22 cellular contexts compared by ENCODE assay signal in genomic region chr16:69407702-69408323, GRCh38. TPM values are rescaled to one million over a fixed set of nuclear protein-coding genes. Genes with fewer than 3 reads are reported as not detected.
DNase-seq lines count a peak whose midpoint lies in the region; ATAC-seq and TF ChIP-seq lines count a peak whose summit lies in the region.
"Had no signal": no experiment of that assay in that cellular context is flagged by ENCODE, and none has a peak within 500 bp of the region (broad histone marks: within the 10 kb centered on the region; RNA-seq: fewer than 3 reads in every experiment).

No MANE protein-coding gene starts in this region.

- H3K4me3 ChIP-seq in HEK293 (ENCODE audit: low read depth, low read length) (no peak overlapping the region), colonic mucosa (no peak overlapping the region)

- TF ChIP-seq CTCF in 22Rv1 (IDR thresholded peaks at IDR 0.05), result no peak
- TF ChIP-seq CTCF in HEK293 (tag by site-specific recombination; IDR thresholded peaks at IDR 0.05), result no peak
- no peak for TF ChIP-seq CTCF in colonic mucosa (IDR thresholded peaks at IDR 0.05)
- TF ChIP-seq CTCF in osteocyte (IDR thresholded peaks at IDR 0.05), result no peak

- H3K27me3 ChIP-seq in colonic mucosa, result no peaks in the 10 kb centered on the region

- no peak for DNase-seq in colonic mucosa
- peak; percentile 54 for DNase-seq in osteocyte (ENCODE audit: extremely low spot score, unreplicated experiment)
- no peak for DNase-seq in NCI-H748 (lab: John Stamatoyannopoulos, UW; ENCODE audit: unreplicated experiment)
- DNase-seq in DMS114 treated with DMSO at 0.1 percent for 48 hours (lab: John Stamatoyannopoulos, UW; ENCODE audit: unreplicated experiment), result no peak
- DNase-seq in activated CD8-positive, alpha-beta T cell treated with anti-CD3 and anti-CD28 coated beads, Interleukin-2, amount 10 ng/mL, durations not matched to agents 7 days and 5 days, result no peak
- DNase-seq: DMS 273 treated with DMSO at 0.1 percent for 48 hours; GF-D8; HFFc6; NCI-H1048; NCI-H446; NK-92 treated with Interleukin-12 subunit alpha and Interleukin-12 subunit beta, amount 100 ng/mL, for 24 hours; SIG-M5 had no signal

- no peak overlapping the region for H3K9ac ChIP-seq in colonic mucosa (ENCODE audit: low read depth in 2 of 2, low read length in 2 of 2)
- H3K9ac ChIP-seq: KMS-11 had no signal

- no peaks in the 10 kb centered on the region for H3K27me3 Mint-ChIP-seq in osteocyte (ENCODE audit: unreplicated experiment)
- H3K27me3 Mint-ChIP-seq in activated CD8-positive, alpha-beta T cell treated with anti-CD3 and anti-CD28 coated beads, Interleukin-2, amount 10 ng/mL, durations not matched to agents 7 days and 5 days (ENCODE audit: low read depth), result no peaks in the 10 kb centered on the region

- POLR2A ChIA-PET in HEK293 (lab: Yijun Ruan, JAX), result no interaction called here
- POLR2A ChIA-PET in activated CD8-positive, alpha-beta T cell treated with anti-CD3 and anti-CD28 coated beads, Interleukin-2, amount 10 ng/mL, durations not matched to agents 7 days and 5 days (lab: Charles Lee), result interaction anchor here (1.4 kb wide), 1 partner anchor 17 kb away, joined by 4 read pairs; the partner anchor contains the start of gene CYB5B

- H3K9me3 ChIP-seq in HEK293 (ENCODE audit: control insufficient read depth, insufficient read depth, low read depth, low read length) (no peaks in the 10 kb centered on the region), colonic mucosa (no peaks in the 10 kb centered on the region)

- no peaks in the 10 kb centered on the region for H3K36me3 ChIP-seq in HEK293 (ENCODE audit: control insufficient read depth in 2 of 2, insufficient read depth in 1 of 2, low read length in 2 of 2)
- no peaks in the 10 kb centered on the region for H3K36me3 ChIP-seq in colonic mucosa

- CTCF ChIA-PET in HEK293 (lab: Yijun Ruan, JAX), result interaction anchor here (0.7 to 1.2 kb wide), 3 partner anchors 8 to 10 kb away, joined by 3 to 6 read pairs (median 4); no protein-coding TSS in a partner anchor
- CTCF ChIA-PET in activated CD8-positive, alpha-beta T cell treated with anti-CD3 and anti-CD28 coated beads, Interleukin-2, amount 10 ng/mL, durations not matched to agents 7 days and 5 days (lab: Charles Lee), result interaction anchor here (1.5 to 5.1 kb wide), 3 partner anchors 9 to 12 kb away, joined by 3 to 34 read pairs (median 13); no protein-coding TSS in a partner anchor

- no peaks in the 10 kb centered on the region for H3K36me3 Mint-ChIP-seq in osteocyte (ENCODE audit: unreplicated experiment)
- H3K36me3 Mint-ChIP-seq in activated CD8-positive, alpha-beta T cell treated with anti-CD3 and anti-CD28 coated beads, Interleukin-2, amount 10 ng/mL, durations not matched to agents 7 days and 5 days (ENCODE audit: low read depth), result no peaks in the 10 kb centered on the region

- no peak overlapping the region for H3K4me3 Mint-ChIP-seq in osteocyte (ENCODE audit: unreplicated experiment)
- no peak overlapping the region for H3K4me3 Mint-ChIP-seq in activated CD8-positive, alpha-beta T cell treated with anti-CD3 and anti-CD28 coated beads, Interleukin-2, amount 10 ng/mL, durations not matched to agents 7 days and 5 days
- H3K4me3 Mint-ChIP-seq: HFFc6 had no signal

- H3K4me1 Mint-ChIP-seq in osteocyte (ENCODE audit: unreplicated experiment), result peaks cover 42% of the 10 kb centered on the region
- H3K4me1 Mint-ChIP-seq in activated CD8-positive, alpha-beta T cell treated with anti-CD3 and anti-CD28 coated beads, Interleukin-2, amount 10 ng/mL, durations not matched to agents 7 days and 5 days (ENCODE audit: low read depth), result peaks cover 30% of the 10 kb centered on the region

- H3K4me1 ChIP-seq in HEK293 (ENCODE audit: control insufficient read depth, insufficient read depth, low read length) (peaks cover 14% of the 10 kb centered on the region), colonic mucosa (peaks cover 11% of the 10 kb centered on the region)

- ATAC-seq in GM18907 (IDR thresholded peaks at IDR 0.05; ENCODE audit: unreplicated experiment), result no peak
- no peak for ATAC-seq in activated CD8-positive, alpha-beta T cell treated with anti-CD3 and anti-CD28 coated beads, Interleukin-2, amount 10 ng/mL, durations not matched to agents 7 days and 5 days
- ATAC-seq: HepG2 had no signal

- no peaks in the 10 kb centered on the region for H3K9me3 Mint-ChIP-seq in osteocyte (ENCODE audit: unreplicated experiment)
- no peaks in the 10 kb centered on the region for H3K9me3 Mint-ChIP-seq in activated CD8-positive, alpha-beta T cell treated with anti-CD3 and anti-CD28 coated beads, Interleukin-2, amount 10 ng/mL, durations not matched to agents 7 days and 5 days (ENCODE audit: insufficient read depth)
- H3K9me3 Mint-ChIP-seq: HFFc6 had no signal

- H3K27ac Mint-ChIP-seq in osteocyte (ENCODE audit: unreplicated experiment), result no peak overlapping the region
- H3K27ac Mint-ChIP-seq in activated CD8-positive, alpha-beta T cell treated with anti-CD3 and anti-CD28 coated beads, Interleukin-2, amount 10 ng/mL, durations not matched to agents 7 days and 5 days, result no peak overlapping the region
- H3K27ac Mint-ChIP-seq: HFFc6 had no signal

- H3K27ac ChIP-seq in 22Rv1 (peak overlapping the region; percentile 73; the same call in 1 of the 2 replicates), HEK293 (ENCODE audit: extremely low read depth, low read depth, low read length) (no peak overlapping the region), colonic mucosa (peak overlapping the region; percentile 65)
- H3K27ac ChIP-seq: C4-2B, KMS-11 had no signal

- intact Hi-C loops in colonic mucosa (cut with DNase I), result no loop called here

TF ChIP-seq in HEK293, 187 proteins besides CTCF, POLR2A, EP300 and RAD21 (continues in another document):
- TF ChIP-seq ZNF629 (tag by site-specific recombination; IDR thresholded peaks at IDR 0.05) (peak; percentile 56; the same call in 1 of the 2 replicates), RBAK (tag by site-specific recombination; IDR thresholded peaks at IDR 0.05) (peak; percentile 83; the same call in 1 of the 2 replicates), ZNF112 (tag by site-specific recombination; IDR thresholded peaks at IDR 0.05) (no peak)
- TF ChIP-seq, protein P1, sequence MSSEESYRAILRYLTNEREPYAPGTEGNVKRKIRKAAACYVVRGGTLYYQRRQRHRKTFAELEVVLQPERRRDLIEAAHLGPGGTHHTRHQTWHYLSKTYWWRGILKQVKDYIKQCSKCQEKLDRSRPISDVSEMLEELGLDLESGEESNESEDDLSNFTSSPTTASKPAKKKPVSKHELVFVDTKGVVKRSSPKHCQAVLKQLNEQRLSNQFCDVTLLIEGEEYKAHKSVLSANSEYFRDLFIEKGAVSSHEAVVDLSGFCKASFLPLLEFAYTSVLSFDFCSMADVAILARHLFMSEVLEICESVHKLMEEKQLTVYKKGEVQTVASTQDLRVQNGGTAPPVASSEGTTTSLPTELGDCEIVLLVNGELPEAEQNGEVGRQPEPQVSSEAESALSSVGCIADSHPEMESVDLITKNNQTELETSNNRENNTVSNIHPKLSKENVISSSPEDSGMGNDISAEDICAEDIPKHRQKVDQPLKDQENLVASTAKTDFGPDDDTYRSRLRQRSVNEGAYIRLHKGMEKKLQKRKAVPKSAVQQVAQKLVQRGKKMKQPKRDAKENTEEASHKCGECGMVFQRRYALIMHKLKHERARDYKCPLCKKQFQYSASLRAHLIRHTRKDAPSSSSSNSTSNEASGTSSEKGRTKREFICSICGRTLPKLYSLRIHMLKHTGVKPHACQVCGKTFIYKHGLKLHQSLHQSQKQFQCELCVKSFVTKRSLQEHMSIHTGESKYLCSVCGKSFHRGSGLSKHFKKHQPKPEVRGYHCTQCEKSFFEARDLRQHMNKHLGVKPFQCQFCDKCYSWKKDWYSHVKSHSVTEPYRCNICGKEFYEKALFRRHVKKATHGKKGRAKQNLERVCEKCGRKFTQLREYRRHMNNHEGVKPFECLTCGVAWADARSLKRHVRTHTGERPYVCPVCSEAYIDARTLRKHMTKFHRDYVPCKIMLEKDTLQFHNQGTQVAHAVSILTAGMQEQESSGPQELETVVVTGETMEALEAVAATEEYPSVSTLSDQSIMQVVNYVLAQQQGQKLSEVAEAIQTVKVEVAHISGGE (tag by site-specific recombination; conservative IDR thresholded peaks at IDR 0.05; ENCODE audit: low read depth), result peak; percentile 81
- TF ChIP-seq, protein P2, sequence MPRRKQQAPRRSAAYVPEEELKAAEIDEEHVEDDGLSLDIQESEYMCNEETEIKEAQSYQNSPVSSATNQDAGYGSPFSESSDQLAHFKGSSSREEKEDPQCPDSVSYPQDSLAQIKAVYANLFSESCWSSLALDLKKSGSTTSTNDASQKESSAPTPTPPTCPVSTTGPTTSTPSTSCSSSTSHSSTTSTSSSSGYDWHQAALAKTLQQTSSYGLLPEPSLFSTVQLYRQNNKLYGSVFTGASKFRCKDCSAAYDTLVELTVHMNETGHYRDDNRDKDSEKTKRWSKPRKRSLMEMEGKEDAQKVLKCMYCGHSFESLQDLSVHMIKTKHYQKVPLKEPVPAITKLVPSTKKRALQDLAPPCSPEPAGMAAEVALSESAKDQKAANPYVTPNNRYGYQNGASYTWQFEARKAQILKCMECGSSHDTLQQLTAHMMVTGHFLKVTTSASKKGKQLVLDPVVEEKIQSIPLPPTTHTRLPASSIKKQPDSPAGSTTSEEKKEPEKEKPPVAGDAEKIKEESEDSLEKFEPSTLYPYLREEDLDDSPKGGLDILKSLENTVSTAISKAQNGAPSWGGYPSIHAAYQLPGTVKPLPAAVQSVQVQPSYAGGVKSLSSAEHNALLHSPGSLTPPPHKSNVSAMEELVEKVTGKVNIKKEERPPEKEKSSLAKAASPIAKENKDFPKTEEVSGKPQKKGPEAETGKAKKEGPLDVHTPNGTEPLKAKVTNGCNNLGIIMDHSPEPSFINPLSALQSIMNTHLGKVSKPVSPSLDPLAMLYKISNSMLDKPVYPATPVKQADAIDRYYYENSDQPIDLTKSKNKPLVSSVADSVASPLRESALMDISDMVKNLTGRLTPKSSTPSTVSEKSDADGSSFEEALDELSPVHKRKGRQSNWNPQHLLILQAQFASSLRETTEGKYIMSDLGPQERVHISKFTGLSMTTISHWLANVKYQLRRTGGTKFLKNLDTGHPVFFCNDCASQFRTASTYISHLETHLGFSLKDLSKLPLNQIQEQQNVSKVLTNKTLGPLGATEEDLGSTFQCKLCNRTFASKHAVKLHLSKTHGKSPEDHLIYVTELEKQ (tag by site-specific recombination; IDR thresholded peaks at IDR 0.05; ENCODE audit: borderline replicate concordance), result peak; percentile 23; the same call in 1 of the 2 replicates

RNA-seq across cellular contexts. Expression of gene CYB5B, which starts 16.6 kb away (rescaled TPM):
- total RNA-seq in colonic mucosa (100 to 1,000 TPM; 166 to 220 TPM), osteocyte (69.8 and 74.2 TPM in 2 replicates)
- 100 to 1,000 TPM; 179 to 183 TPM for total RNA-seq in activated CD8-positive, alpha-beta T cell treated with anti-CD3 and anti-CD28 coated beads, Interleukin-2, amount 10 ng/mL, durations not matched to agents 7 days and 5 days

RNA-seq across cellular contexts. Expression of gene TERF2, which starts 22.0 kb away (rescaled TPM):
- total RNA-seq in colonic mucosa, result 10 to 100 TPM; 31.2 to 38.5 TPM
- 33.5 and 43.7 TPM in 2 replicates for total RNA-seq in osteocyte
- 10 to 100 TPM; 42.6 to 48.4 TPM for total RNA-seq in activated CD8-positive, alpha-beta T cell treated with anti-CD3 and anti-CD28 coated beads, Interleukin-2, amount 10 ng/mL, durations not matched to agents 7 days and 5 days

RNA-seq across cellular contexts. Expression of gene TMED6, which starts 56.2 kb away (rescaled TPM):
- 1 to 10 TPM; 3.6 to 6.0 TPM for total RNA-seq in colonic mucosa
- total RNA-seq in osteocyte, result 0.40 and 0.94 TPM in 2 replicates
- total RNA-seq in activated CD8-positive, alpha-beta T cell treated with anti-CD3 and anti-CD28 coated beads, Interleukin-2, amount 10 ng/mL, durations not matched to agents 7 days and 5 days, result 1 to 10 TPM; 1.4 to 1.8 TPM
- total RNA-seq: Daoy, H1, M059J, RPMI7951 had no signal
